Comparison of ENCODE assay signal across 7 cellular contexts in the genomic region with DNA sequence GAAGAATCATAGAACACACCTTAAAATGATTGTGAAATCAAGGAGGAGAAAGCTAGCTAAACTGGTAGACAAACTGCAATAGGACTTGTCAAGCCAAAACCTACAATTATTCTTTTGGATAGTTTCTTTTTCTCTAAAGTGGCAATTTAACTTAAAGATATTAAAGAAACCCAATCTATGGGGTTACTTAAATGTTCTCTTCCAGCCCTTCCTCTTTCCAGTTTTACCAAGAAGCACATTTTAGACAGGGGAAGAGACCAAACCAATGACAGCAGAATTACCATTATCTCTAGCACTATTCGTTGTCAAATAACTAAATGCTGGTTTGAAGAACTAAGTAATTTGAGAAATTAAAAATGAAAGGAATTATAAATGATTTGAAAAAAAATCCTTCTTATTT. TPM values are rescaled to one million over a fixed set of nuclear protein-coding genes. Genes with fewer than 3 reads are reported as not detected.
DNase-seq lines count a peak whose midpoint lies in the region; ATAC-seq and TF ChIP-seq lines count a peak whose summit lies in the region.

No MANE protein-coding gene starts in this region.

- H4K20me1 ChIP-seq in fibroblast of lung (ENCODE audit: control insufficient read depth, extremely low read depth, insufficient read depth, low read length), result no peaks in the 10 kb centered on the region

- DNase-seq in GM20000 (ENCODE audit: low spot score), result peak; percentile 6
- no peak for DNase-seq in SJCRH30
- DNase-seq in fibroblast of lung (ENCODE audit: low read depth in 2 of 2), result peak in 1 of 2 donors; percentile 2
- no peak for DNase-seq in skeletal muscle cell (ENCODE audit: low read depth)
- DNase-seq in nucleus accumbens (lab: John Stamatoyannopoulos, UW), result no peak

- peaks cover 3% of the 10 kb centered on the region for H3K79me2 ChIP-seq in fibroblast of lung (ENCODE audit: control insufficient read depth, insufficient read depth, low read length)

- H3K36me3 ChIP-seq in SJCRH30, result no peaks in the 10 kb centered on the region
- no peaks in the 10 kb centered on the region for H3K36me3 ChIP-seq in fibroblast of lung (ENCODE audit: control insufficient read depth, insufficient read depth, low read length)

- H3K9ac ChIP-seq in fibroblast of lung (ENCODE audit: insufficient read depth, low read length), result peak overlapping the region; percentile 73

- H3K4me1 ChIP-seq in SJCRH30, result peaks cover 3% of the 10 kb centered on the region; the same call in 1 of the 2 replicates
- H3K4me1 ChIP-seq in fibroblast of lung (ENCODE audit: control insufficient read depth, extremely low read depth, insufficient read depth, low read length), result peaks cover 7% of the 10 kb centered on the region

- ATAC-seq in GM18502 (IDR thresholded peaks at IDR 0.05; ENCODE audit: poor library complexity, unreplicated experiment) (no peak), GM19397 (IDR thresholded peaks at IDR 0.05; ENCODE audit: unreplicated experiment) (no peak)

- H2AFZ ChIP-seq in fibroblast of lung (ENCODE audit: low read length), result no peak overlapping the region

- peak overlapping the region; percentile 69 for H3K4me2 ChIP-seq in fibroblast of lung (ENCODE audit: extremely low read depth, insufficient read depth, low read length)

- TF ChIP-seq CTCF in GM20000 (IDR thresholded peaks at IDR 0.05; ENCODE audit: extremely low read depth, missing control alignments), result no peak
- no peak for TF ChIP-seq CTCF in fibroblast of lung (conservative IDR thresholded peaks at IDR 0.05 in 1 of 2, IDR thresholded peaks at IDR 0.05 in 1 of 2; ENCODE audit: low read depth in 1 of 2, low read length in 2 of 2)

- no peak overlapping the region for H3K27ac ChIP-seq in SJCRH30
- peak overlapping the region; percentile 99 for H3K27ac ChIP-seq in fibroblast of lung (ENCODE audit: insufficient read depth, low read length)

- no peaks in the 10 kb centered on the region for H3K27me3 ChIP-seq in SJCRH30
- H3K27me3 ChIP-seq in fibroblast of lung (ENCODE audit: control insufficient read depth, insufficient read depth, low read length), result no peaks in the 10 kb centered on the region

- H3K9me3 ChIP-seq in SJCRH30 (replicated peaks), result no peaks in the 10 kb centered on the region
- H3K9me3 ChIP-seq in fibroblast of lung (ENCODE audit: control insufficient read depth, insufficient read depth, low read depth, low read length), result no peaks in the 10 kb centered on the region

- H3K4me3 ChIP-seq in SJCRH30 (peak overlapping the region; percentile 63), fibroblast of lung (replicated peaks in 1 of 4; ENCODE audit: control extremely low read depth in 1 of 4, insufficient read depth in 1 of 4, low read depth in 3 of 4, low read length in 4 of 4) (peak overlapping the region; percentile 64 to 91 (median 76)), skeletal muscle cell (ENCODE audit: low read depth, low read length) (peak overlapping the region; percentile 66)

RNA-seq across cellular contexts. Expression of gene SLC16A7, which starts 0.7 kb away (rescaled TPM):
- total RNA-seq in SJCRH30 (2014; rRNA removed; shearing (Covaris generic)), result 3.1 and 3.6 TPM in 2 replicates
- total RNA-seq in fibroblast of lung, result 44.2 and 110 TPM in 2 replicates
- polyA plus RNA-seq in fibroblast of lung, result 19.1 and 40.2 TPM in 2 replicates
- 8.1 and 19.1 TPM in 2 replicates for polyA plus RNA-seq in fibroblast of lung (2012)
- polyA minus RNA-seq in fibroblast of lung (ENCODE audit: low replicate concordance), result 39.2 and 85.6 TPM in 2 replicates
